In the genomic region with DNA sequence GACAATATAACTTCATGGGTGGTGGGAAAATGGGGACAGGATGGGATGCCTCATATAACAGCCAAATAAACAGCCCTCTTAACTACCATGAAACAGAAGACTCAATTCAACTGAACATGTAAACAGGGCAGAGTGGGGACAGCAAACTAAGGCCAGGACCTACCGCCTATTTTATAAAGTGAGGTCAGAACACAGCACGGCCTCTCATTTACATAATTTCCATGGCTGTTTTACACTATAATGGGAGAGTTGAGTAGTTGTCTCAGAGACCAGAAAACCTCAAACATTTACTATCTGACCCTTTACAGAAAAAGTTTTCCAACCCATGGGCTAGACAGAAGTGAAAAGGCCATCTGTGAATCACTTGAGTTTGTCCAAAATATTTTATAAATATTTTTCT, we compare ENCODE assay signal across 22 cellular contexts.
"Had no signal": no experiment of that assay in that cellular context is flagged by ENCODE, and none has a peak within 500 bp of the region (broad histone marks: within the 10 kb centered on the region; RNA-seq: fewer than 3 reads in every experiment).

No MANE protein-coding gene starts in this region.

- H3K27ac ChIP-seq: HL-60, KMS-11, RWPE1 had no signal

- H3K9me3 ChIP-seq: SK-N-SH had no signal

- H3K9me3 Mint-ChIP-seq: IgD-negative memory B cell had no signal

- H3K4me1 Mint-ChIP-seq: IgD-negative memory B cell had no signal

- H3K4me3 ChIP-seq: K562 had no signal

- DNase-seq: Kasumi-1, MV-4-11, NCI-H1048, NCI-H1105 treated with DMSO at 0.1 percent for 48 hours, NCI-H1417 treated with DMSO at 0.1 percent for 48 hours, NCI-H146, NCI-H1694 treated with DMSO at 0.1 percent for 48 hours, NCI-H1930, NCI-H2107, NCI-H2227 treated with DMSO at 0.1 percent for 48 hours, NCI-H524, NCI-H526 treated with DMSO at 0.1 percent for 48 hours, NCI-H774, SHP77, SK-N-SH, SW 1271 had no signal

- ATAC-seq: K562, Panc1 had no signal

- H3K27ac Mint-ChIP-seq: IgD-negative memory B cell had no signal

- H3K4me3 Mint-ChIP-seq: IgD-negative memory B cell had no signal
